ENCODE assay signal across 32 cellular contexts in genomic region chr11:46438211-46438610, GRCh38. TPM values are rescaled to one million over a fixed set of nuclear protein-coding genes. Genes with fewer than 3 reads are reported as not detected.
DNase-seq lines count a peak whose midpoint lies in the region; ATAC-seq and TF ChIP-seq lines count a peak whose summit lies in the region.
"Had no signal": no experiment of that assay in that cellular context is flagged by ENCODE, and none has a peak within 500 bp of the region (broad histone marks: within the 10 kb centered on the region; RNA-seq: fewer than 3 reads in every experiment).

No MANE protein-coding gene starts in this region.

- H3K36me3 Mint-ChIP-seq in immature natural killer cell = peaks cover 7 to 20% (median 18%) of the 10 kb centered on the region in 3 donors

- H3K27me3 Mint-ChIP-seq in immature natural killer cell (ENCODE audit: low read depth in 3 of 3) = peaks cover 0 to 6% (median 1%) of the 10 kb centered on the region in 3 donors
- H3K27me3 Mint-ChIP-seq: activated CD4-positive, alpha-beta T cell treated with anti-CD3 and anti-CD28 coated beads for 36 hours; activated naive CD8-positive, alpha-beta T cell treated with anti-CD3 and anti-CD28 coated beads for 36 hours; CD4-positive, CD25-positive, alpha-beta regulatory T cell had no signal

- H3K4me3 Mint-ChIP-seq in immature natural killer cell = no peak overlapping the region
- H3K4me3 Mint-ChIP-seq: activated CD4-positive, alpha-beta T cell treated with anti-CD3 and anti-CD28 coated beads for 36 hours; activated naive CD8-positive, alpha-beta T cell treated with anti-CD3 and anti-CD28 coated beads for 36 hours; CD4-positive, CD25-positive, alpha-beta regulatory T cell; neural crest cell; T-helper 1 cell treated with Interleukin-12 subunit alpha and Interleukin-12 subunit beta and Interleukin-4 antibody, amounts not matched to agents 30 μg/mL and 1 μg/mL, for 36 hours had no signal

- no peaks in the 10 kb centered on the region for H3K36me3 ChIP-seq in mucosa of descending colon (ENCODE audit: low read depth)

- ATAC-seq in mucosa of descending colon (peak; percentile 51), GM19023 (IDR thresholded peaks at IDR 0.05; ENCODE audit: unreplicated experiment) (no peak)
- ATAC-seq: activated CD4-positive, alpha-beta T cell treated with anti-CD3 and anti-CD28 coated beads for 36 hours; esophagus mucosa; heart left ventricle had no signal

- TF ChIP-seq CTCF in mucosa of descending colon (IDR thresholded peaks at IDR 0.05) = no peak

- intact Hi-C loops in mucosa of descending colon (cut with DNase I, micrococcal nuclease) = no loop called here

- peak in 2 of 3 experiments; percentile 17 to 44 for DNase-seq in NCI-H1417 (lab: John Stamatoyannopoulos, UW)
- DNase-seq in NCI-H1417 treated with DMSO at 0.1 percent for 48 hours (lab: John Stamatoyannopoulos, UW) = no peak
- peak; percentile 91 for DNase-seq in NCI-H146 (lab: John Stamatoyannopoulos, UW)
- DNase-seq in NCI-H82 treated with DMSO at 0.1 percent for 48 hours (lab: John Stamatoyannopoulos, UW; ENCODE audit: unreplicated experiment) = peak; percentile 91
- DNase-seq in mucosa of descending colon = no peak
- no peak for DNase-seq in NCI-H1930 (lab: John Stamatoyannopoulos, UW)
- DNase-seq in immature natural killer cell = no peak
- DNase-seq: 8988T; activated CD4-positive, alpha-beta T cell treated with anti-CD3 and anti-CD28 coated beads for 36 hours; activated effector memory CD4-positive, alpha-beta T cell treated with anti-CD3 and anti-CD28 coated beads, Interleukin-2, amount 50 U/mL, for 16 hours; activated naive CD8-positive, alpha-beta T cell treated with anti-CD3 and anti-CD28 coated beads for 36 hours; activated T-cell treated with anti-CD3 and anti-CD28 coated beads, Interleukin-2, amount 50 U/mL, for 1 hour; aorta; CD4-positive, CD25-positive, alpha-beta regulatory T cell; cortex of kidney; foreskin fibroblast; GF-D8; heart left ventricle; KBM-7; NCI-H2029 treated with DMSO at 0.1 percent for 48 hours; right cardiac atrium; spleen; transverse colon had no signal

- H3K9me3 ChIP-seq in mucosa of descending colon = no peaks in the 10 kb centered on the region
- H3K9me3 ChIP-seq: heart left ventricle, spleen, transverse colon had no signal

- H3K4me3 ChIP-seq in mucosa of descending colon = no peak overlapping the region
- H3K4me3 ChIP-seq: cardiac muscle cell, heart left ventricle, SK-N-MC, spleen, transverse colon had no signal

- no peaks in the 10 kb centered on the region for H3K9me3 Mint-ChIP-seq in immature natural killer cell
- H3K9me3 Mint-ChIP-seq: activated naive CD8-positive, alpha-beta T cell treated with anti-CD3 and anti-CD28 coated beads for 36 hours; CD4-positive, CD25-positive, alpha-beta regulatory T cell; neural crest cell; T-helper 1 cell treated with Interleukin-12 subunit alpha and Interleukin-12 subunit beta and Interleukin-4 antibody, amounts not matched to agents 30 μg/mL and 1 μg/mL, for 36 hours had no signal

- H3K4me1 Mint-ChIP-seq in immature natural killer cell = no peaks in the 10 kb centered on the region
- H3K4me1 Mint-ChIP-seq: activated CD4-positive, alpha-beta T cell treated with anti-CD3 and anti-CD28 coated beads for 36 hours; activated naive CD8-positive, alpha-beta T cell treated with anti-CD3 and anti-CD28 coated beads for 36 hours had no signal

- H3K27ac Mint-ChIP-seq in immature natural killer cell = no peak overlapping the region
- H3K27ac Mint-ChIP-seq: activated CD4-positive, alpha-beta T cell treated with anti-CD3 and anti-CD28 coated beads for 36 hours; activated naive CD8-positive, alpha-beta T cell treated with anti-CD3 and anti-CD28 coated beads for 36 hours; T-helper 1 cell treated with Interleukin-12 subunit alpha and Interleukin-12 subunit beta and Interleukin-4 antibody, amounts not matched to agents 30 μg/mL and 1 μg/mL, for 36 hours had no signal

- H3K4me1 ChIP-seq in mucosa of descending colon (ENCODE audit: low read depth) = peaks cover 3% of the 10 kb centered on the region
- H3K4me1 ChIP-seq: transverse colon had no signal

RNA-seq across cellular contexts. Expression of gene CHRM4, which starts 46.6 kb away (rescaled TPM):
- 1 to 10 TPM in 2 of 3 donors, under 1 TPM in 1; 0.32 to 6.0 (median 3.1) TPM for total RNA-seq in mucosa of descending colon
- under 1 TPM in 2 of 3 donors, not detected in 1; 0.31 to 0.51 TPM for polyA plus RNA-seq in immature natural killer cell
- total RNA-seq: activated CD8-positive, alpha-beta memory T cell treated with anti-CD3 and anti-CD28 coated beads for 36 hours; lung microvascular endothelial cell; NCI-H460 had no signal
- polyA plus RNA-seq: cardiac muscle cell had no signal

RNA-seq across cellular contexts. Expression of gene MDK, which starts 56.7 kb away (rescaled TPM):
- 100 to 1,000 TPM; 103 to 672 (median 193) TPM for total RNA-seq in mucosa of descending colon
- under 1 TPM in 1 of 3 donors, not detected in 2; 0.44 TPM for polyA plus RNA-seq in immature natural killer cell
- polyA plus RNA-seq: CD4-positive, CD25-positive, alpha-beta regulatory T cell had no signal

Comparison
In these comparisons a context has a peak if more than half of its experiments do, and no peak if none do; other contexts are left out.
1. DNase-seq: peak in NCI-H1417 (2 of 3), NCI-H146 (single experiment) and NCI-H82 treated with DMSO at 0.1 percent for 48 hours (single experiment); none in NCI-H1417 treated with DMSO at 0.1 percent for 48 hours (single experiment), mucosa of descending colon (0 of 3), NCI-H1930 (0 of 2) and immature natural killer cell (0 of 3).